8 cellular contexts compared by ENCODE assay signal in the genomic region with DNA sequence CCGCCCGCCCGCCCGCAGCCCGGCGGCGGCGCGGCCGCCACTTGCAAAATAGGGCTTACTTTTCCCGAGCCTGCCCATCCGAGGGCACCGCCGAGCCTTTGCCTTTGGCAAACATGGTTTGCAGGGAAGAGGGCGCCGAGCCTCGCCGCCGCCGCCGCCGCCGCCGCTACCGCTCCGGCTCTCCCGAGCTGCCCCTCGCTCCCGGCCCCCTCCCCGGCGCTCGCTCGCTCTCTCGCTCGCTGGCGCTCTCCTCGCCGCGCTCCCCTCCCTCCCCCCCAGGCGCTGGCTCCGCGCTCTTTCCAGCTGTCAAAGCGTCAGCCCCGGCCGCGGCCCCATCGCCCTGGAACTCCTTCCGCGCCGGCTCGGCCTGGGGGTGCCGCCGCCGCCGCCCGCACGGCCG. TPM values are rescaled to one million over a fixed set of nuclear protein-coding genes. Genes with fewer than 3 reads are reported as not detected.
DNase-seq lines count a peak whose midpoint lies in the region; FAIRE-seq and TF ChIP-seq lines count a peak whose summit lies in the region.

No MANE protein-coding gene starts in this region.

- DNase-seq in DMS53 treated with DMSO at 0.1 percent for 48 hours (lab: John Stamatoyannopoulos, UW; ENCODE audit: unreplicated experiment) (peak; percentile 24), LNCaP clone FGC (ENCODE audit: low read depth) (no peak), H1 (ENCODE audit: low read depth in 1 of 2, low spot score in 2 of 2) (no peak), progenitor cell of endocrine pancreas (ENCODE audit: low spot score, unreplicated experiment) (no peak), NCI-H748 treated with DMSO at 0.1 percent for 48 hours (lab: John Stamatoyannopoulos, UW) (no peak), HFFc6 (no peak), DMS79 (lab: John Stamatoyannopoulos, UW) (no peak)
- DNase-seq in effector CD8-positive, alpha-beta T cell (lab: John Stamatoyannopoulos, UW): no peak

- H2BK20ac ChIP-seq in H1 (ENCODE audit: low read length): no peak overlapping the region

- no peak overlapping the region for H3K56ac ChIP-seq in H1 (replicated peaks; ENCODE audit: insufficient read length, low read depth, low read length)

- no peak for TF ChIP-seq CTCF in LNCaP clone FGC (IDR thresholded peaks at IDR 0.05; ENCODE audit: control insufficient read depth, extremely low read depth, insufficient read depth)
- no peak for TF ChIP-seq CTCF in H1 (IDR thresholded peaks at IDR 0.05; ENCODE audit: control extremely low read depth in 1 of 3, insufficient read depth in 1 of 3, low read depth in 1 of 3, low read length in 3 of 3)
- TF ChIP-seq CTCF in progenitor cell of endocrine pancreas (IDR thresholded peaks at IDR 0.05; ENCODE audit: unreplicated experiment): no peak
- no peak for TF ChIP-seq CTCF in HFFc6 (IDR thresholded peaks at IDR 0.05)

- H3K14ac ChIP-seq in H1 (ENCODE audit: insufficient read length): no peak overlapping the region

- H3K23me2 ChIP-seq in H1 (ENCODE audit: low read depth, low read length): peaks cover 11% of the 10 kb centered on the region

- TF ChIP-seq EP300 in H1 (IDR thresholded peaks at IDR 0.05; ENCODE audit: borderline replicate concordance in 1 of 2, low read depth in 2 of 2, low read length in 2 of 2): no peak

- H4K5ac ChIP-seq in H1 (ENCODE audit: insufficient read length, low read depth, low read length): no peak overlapping the region

- peak overlapping the region in 1 of 2 experiments; percentile 67; a peak in 1 of 4 replicates for H3K4me2 ChIP-seq in H1 (ENCODE audit: insufficient read depth in 1 of 2, low read depth in 2 of 2, low read length in 2 of 2)

- H3K79me1 ChIP-seq in H1 (ENCODE audit: low read depth, low read length): peaks cover 17% of the 10 kb centered on the region

- H3K4me1 Mint-ChIP-seq in progenitor cell of endocrine pancreas (ENCODE audit: low read depth) (peaks cover 62% of the 10 kb centered on the region), HFFc6 (ENCODE audit: low read depth) (peaks cover 55% of the 10 kb centered on the region)

- peak overlapping the region; percentile 52 for H3K4me3 Mint-ChIP-seq in progenitor cell of endocrine pancreas (ENCODE audit: low read depth)
- no peak overlapping the region for H3K4me3 Mint-ChIP-seq in HFFc6

- H3K27me3 ChIP-seq in H1 (replicated peaks in 1 of 4; ENCODE audit: control insufficient read depth in 3 of 4, extremely low read depth in 1 of 4, insufficient read depth in 3 of 4, low read length in 3 of 4): no peaks in the 10 kb centered on the region

- H3K27me3 Mint-ChIP-seq in progenitor cell of endocrine pancreas (no peaks in the 10 kb centered on the region), HFFc6 (ENCODE audit: insufficient read depth) (no peaks in the 10 kb centered on the region; the same call in 1 of the 2 replicates)

- no peak for FAIRE-seq in H1 (lab: Jason Lieb, UNC)

- no peak overlapping the region for H2AK5ac ChIP-seq in H1 (ENCODE audit: low read depth, low read length)

- H3K4me3 ChIP-seq in LNCaP clone FGC (ENCODE audit: low read depth, low read length): peak overlapping the region; percentile 66
- H3K4me3 ChIP-seq in H1 (ENCODE audit: extremely low read depth in 1 of 4, insufficient read depth in 2 of 4, low read depth in 3 of 4, low read length in 4 of 4): peak overlapping the region in 3 of 4 experiments; percentile 14 to 84 (median 75); a peak in 6 of 8 replicates

- no peak overlapping the region for H2BK15ac ChIP-seq in H1 (ENCODE audit: low read length)

- CTCF ChIA-PET in H1 (lab: Charles Lee; ENCODE audit: partially characterized antibody): interaction anchor here (2.0 to 2.2 kb wide), 2 partner anchors 72 to 84 kb away, joined by 6 to 18 read pairs; no protein-coding TSS in a partner anchor

- H3K79me2 ChIP-seq in H1 (ENCODE audit: control insufficient read depth in 1 of 2, insufficient read depth in 2 of 2, low read length in 2 of 2): peaks cover 17 to 46% of the 10 kb centered on the region in 2 experiments

- no peak overlapping the region for H2BK120ac ChIP-seq in H1 (replicated peaks; ENCODE audit: low read depth, low read length)

- TF ChIP-seq POLR2A in H1 (IDR thresholded peaks at IDR 0.05; ENCODE audit: control extremely low read depth in 1 of 2, low read depth in 2 of 2, low read length in 2 of 2): no peak

- no peak overlapping the region for H4K8ac ChIP-seq in H1 (ENCODE audit: extremely low read depth, insufficient read depth, low read length)

- no peak overlapping the region for H3K4ac ChIP-seq in H1 (replicated peaks; ENCODE audit: insufficient read length, low read depth, low read length)

- no peak for TF ChIP-seq RAD21 in H1 (IDR thresholded peaks at IDR 0.05 in 1 of 2, conservative IDR thresholded peaks at IDR 0.05 in 1 of 2; ENCODE audit: low read depth in 2 of 2, low read length in 2 of 2)

- peaks cover 14 to 33% (median 20%) of the 10 kb centered on the region in 4 experiments for H3K36me3 ChIP-seq in H1 (ENCODE audit: control insufficient read depth in 2 of 4, insufficient read depth in 4 of 4, low read length in 3 of 4)

- no peaks in the 10 kb centered on the region for H3K9me3 ChIP-seq in H1 (ENCODE audit: insufficient read depth in 2 of 2, low read depth in 1 of 2, low read length in 1 of 2)

- no peak overlapping the region for H3K23ac ChIP-seq in H1 (ENCODE audit: insufficient read length)

- H4K91ac ChIP-seq in H1 (replicated peaks; ENCODE audit: insufficient read length, low read length): no peak overlapping the region

- peaks cover 14 to 35% (median 23%) of the 10 kb centered on the region in 4 experiments for H3K4me1 ChIP-seq in H1 (replicated peaks in 1 of 4; ENCODE audit: control insufficient read depth in 3 of 4, insufficient read depth in 4 of 4, low read length in 3 of 4)

- H4K20me1 ChIP-seq in H1 (replicated peaks in 1 of 2; ENCODE audit: control insufficient read depth in 1 of 2, insufficient read depth in 2 of 2, low read length in 2 of 2): peaks cover 16 to 29% of the 10 kb centered on the region in 2 experiments

- H2BK5ac ChIP-seq in H1 (ENCODE audit: low read depth, low read length): no peak overlapping the region

- 0% methylated on average over 3 of the region's 58 CpGs; no CpG with 5 or more reads in 1 of the 2 experiments for WGBS in H1 (ENCODE audit: extremely low coverage in 1 of 2, insufficient coverage in 1 of 2, insufficient read length in 1 of 2, insufficient replicate concordance in 2 of 2, low coverage in 1 of 2, low lambda C conversion rate in 2 of 2, missing lambda C conversion rate in 1 of 2), 2 experiments

- H3K27ac Mint-ChIP-seq in progenitor cell of endocrine pancreas (no peak overlapping the region), HFFc6 (no peak overlapping the region)

- H3K9ac ChIP-seq in H1 (replicated peaks in 1 of 4; ENCODE audit: extremely low read depth in 1 of 4, low read depth in 3 of 4, low read length in 3 of 4): no peak overlapping the region

- H3K36me3 Mint-ChIP-seq in progenitor cell of endocrine pancreas (ENCODE audit: insufficient read depth): peaks cover 22% of the 10 kb centered on the region
- peaks cover 27% of the 10 kb centered on the region for H3K36me3 Mint-ChIP-seq in HFFc6 (ENCODE audit: low read depth)

- POLR2A ChIA-PET in H1 (lab: Charles Lee; ENCODE audit: partially characterized antibody): interaction anchor here (0.7 to 5.8 kb wide), 20 partner anchors 9 to 190 kb away, joined by 3 to 216 read pairs (median 5); partner anchors contain the start of gene ACOT11

- no peak overlapping the region for H3K18ac ChIP-seq in H1 (ENCODE audit: extremely low read depth, low read length)

- H3K27ac ChIP-seq in H1 (ENCODE audit: low read depth, low read length): no peak overlapping the region

- H3K9me3 Mint-ChIP-seq in progenitor cell of endocrine pancreas (ENCODE audit: low read depth) (no peaks in the 10 kb centered on the region), HFFc6 (no peaks in the 10 kb centered on the region)

- H2AFZ ChIP-seq in H1 (ENCODE audit: low read length): no peak overlapping the region

- no peak overlapping the region for H2BK12ac ChIP-seq in H1 (ENCODE audit: low read depth, low read length)

TF ChIP-seq in H1, 55 proteins besides CTCF, POLR2A, EP300 and RAD21 (continues in another document):
- TF ChIP-seq CBX8 (IDR thresholded peaks at IDR 0.05; ENCODE audit: borderline replicate concordance, low read depth, low read length): no peak
- no peak for TF ChIP-seq TCF12 (IDR thresholded peaks at IDR 0.05; ENCODE audit: low read depth, low read length)
- no peak for TF ChIP-seq GTF2F1 (IDR thresholded peaks at IDR 0.05; ENCODE audit: borderline replicate concordance, low read depth, low read length)
- TF ChIP-seq SUZ12 (IDR thresholded peaks at IDR 0.05; ENCODE audit: low read length): no peak
- no peak for TF ChIP-seq EZH2 (IDR thresholded peaks at IDR 0.05; ENCODE audit: low read depth, low read length, severe bottlenecking)
- no peak for TF ChIP-seq HDAC2 (IDR thresholded peaks at IDR 0.05; ENCODE audit: borderline replicate concordance in 1 of 2, low read depth in 2 of 2, low read length in 2 of 2)
- no peak for TF ChIP-seq BACH1 (IDR thresholded peaks at IDR 0.05; ENCODE audit: low read length)
- no peak for TF ChIP-seq SP1 (IDR thresholded peaks at IDR 0.05; ENCODE audit: low read depth, low read length)
- no peak for TF ChIP-seq CHD1 (IDR thresholded peaks at IDR 0.05; ENCODE audit: low read depth, low read length)
- no peak for TF ChIP-seq BRCA1 (IDR thresholded peaks at IDR 0.05; ENCODE audit: low read depth, low read length)

RNA-seq across cellular contexts. Expression of gene SSBP3, which starts 0.3 kb away (rescaled TPM):
- 133 and 134 TPM in 2 replicates for total RNA-seq in H1 (2021; fragmentation: NEBNext Ultra II Directional; extraction: Animal tissue kit (Norgen Biotek cat#: 25700))
- 99.7 and 126 TPM in 2 replicates for polyA plus RNA-seq in H1 (2011; rRNA removed)
- 76.0 TPM for polyA plus RNA-seq in H1 (2011; cell fraction: cytosol; rRNA removed)
- 114 TPM for polyA plus RNA-seq in H1 (2011; cell fraction: nucleus; rRNA removed)
- 108 to 113 TPM (median 112 TPM) in 4 replicates for polyA plus RNA-seq in H1 (2012, experiment 1 of 2)
- polyA plus RNA-seq in H1 (2012, experiment 2 of 2): 86.8 TPM
- polyA plus RNA-seq in H1 (2013, experiment 1 of 2): 131 TPM
- polyA plus RNA-seq in H1 (2013, experiment 2 of 2): 128 TPM
- polyA minus RNA-seq in H1 (2011; rRNA and poly(A)+ RNA removed): 35.3 and 44.7 TPM in 2 replicates
- polyA minus RNA-seq in H1 (2011; cell fraction: cytosol; rRNA and poly(A)+ RNA removed): 39.1 TPM
- polyA minus RNA-seq in H1 (2011; cell fraction: nucleus; rRNA and poly(A)+ RNA removed): 26.8 TPM
- 149 and 161 TPM in 2 replicates for total RNA-seq in progenitor cell of endocrine pancreas
- total RNA-seq in HFFc6 (2021; fragmentation: NEBNext Ultra II Directional; extraction: Animal tissue kit (Norgen Biotek cat#: 25700)): 10 to 100 TPM; 42.3 to 72.2 (median 58.1) TPM
